ENCODE assay signal across 8 cellular contexts in genomic region chr19:46745521-46746280, GRCh38. TPM values are rescaled to one million over a fixed set of nuclear protein-coding genes. Genes with fewer than 3 reads are reported as not detected.
DNase-seq lines count a peak whose midpoint lies in the region; ATAC-seq and TF ChIP-seq lines count a peak whose summit lies in the region.

Gene FKRP, plus strand, starts transcription at chr19:46746057. Its CDS starts 9,394 bp downstream, at chr19:46755451.

- peaks cover 18% of the 10 kb centered on the region for H3K36me3 Mint-ChIP-seq in activated naive CD8-positive, alpha-beta T cell treated with anti-CD3 and anti-CD28 coated beads for 36 hours

- H3K27me3 ChIP-seq in NT2/D1 (ENCODE audit: insufficient read depth, insufficient read length) (no peaks in the 10 kb centered on the region), right atrium auricular region (no peaks in the 10 kb centered on the region)

- H3K27ac ChIP-seq in right atrium auricular region = peak within 1 kb of the TSS; percentile 94 to 97

- H3K4me3 ChIP-seq in NT2/D1 (ENCODE audit: insufficient read length, low read depth) (peak within 1 kb of the TSS; percentile 81), right atrium auricular region (peak within 1 kb of the TSS; percentile 98 to 99)

- ATAC-seq in GM21381 (IDR thresholded peaks at IDR 0.05; ENCODE audit: unreplicated experiment) = peak; percentile 40

- TF ChIP-seq CTCF in right atrium auricular region (IDR thresholded peaks at IDR 0.05) = no peak

- H3K4me1 ChIP-seq in NT2/D1 (ENCODE audit: insufficient read depth, insufficient read length) (peaks cover 11% of the 10 kb centered on the region), right atrium auricular region (peaks cover 0 to 54% of the 10 kb centered on the region in 2 donors)

- no peaks in the 10 kb centered on the region for H3K9me3 Mint-ChIP-seq in activated naive CD8-positive, alpha-beta T cell treated with anti-CD3 and anti-CD28 coated beads for 36 hours

- peak within 1 kb of the TSS; percentile 88 for H3K27ac Mint-ChIP-seq in activated naive CD8-positive, alpha-beta T cell treated with anti-CD3 and anti-CD28 coated beads for 36 hours

- H3K4me1 Mint-ChIP-seq in activated naive CD8-positive, alpha-beta T cell treated with anti-CD3 and anti-CD28 coated beads for 36 hours = peaks cover 40% of the 10 kb centered on the region

- H3K27me3 Mint-ChIP-seq in activated naive CD8-positive, alpha-beta T cell treated with anti-CD3 and anti-CD28 coated beads for 36 hours = no peaks in the 10 kb centered on the region

- DNase-seq in AG20443 (ENCODE audit: low spot score) (peak; percentile 74), NT2/D1 (ENCODE audit: low read depth, low spot score) (no peak), right atrium auricular region (ENCODE audit: low spot score) (no peak), retina (peak; percentile 52), CD1c-positive myeloid dendritic cell (ENCODE audit: extremely low spot score) (no peak), SK-N-DZ (ENCODE audit: low spot score) (no peak)
- peak; percentile 38 for DNase-seq in activated naive CD8-positive, alpha-beta T cell treated with anti-CD3 and anti-CD28 coated beads for 36 hours

- peak within 1 kb of the TSS; percentile 96 for H3K4me3 Mint-ChIP-seq in activated naive CD8-positive, alpha-beta T cell treated with anti-CD3 and anti-CD28 coated beads for 36 hours

- no peaks in the 10 kb centered on the region for H3K9me3 ChIP-seq in NT2/D1 (ENCODE audit: insufficient read depth, low read length)
- H3K9me3 ChIP-seq in right atrium auricular region = no peaks in the 10 kb centered on the region

- peak within 1 kb of the TSS; percentile 87 for H3K9ac ChIP-seq in NT2/D1 (ENCODE audit: insufficient read length, low read depth)

- H3K36me3 ChIP-seq in NT2/D1 (ENCODE audit: insufficient read depth, insufficient read length, low read length) (peaks cover 46% of the 10 kb centered on the region), right atrium auricular region (peaks cover 1% of the 10 kb centered on the region)

RNA-seq across cellular contexts. Expression of gene FKRP, which starts in this region (rescaled TPM):
- 10 to 100 TPM; 17.3 to 18.8 TPM for total RNA-seq in activated naive CD8-positive, alpha-beta T cell treated with anti-CD3 and anti-CD28 coated beads for 36 hours
- 10 to 100 TPM; 20.3 to 23.8 TPM for total RNA-seq in right atrium auricular region
- 10.1 and 19.0 TPM in 2 replicates for polyA plus RNA-seq in SK-N-DZ (2014; cell fraction: cytosol; rRNA removed)
- polyA plus RNA-seq in SK-N-DZ (2014; cell fraction: nucleus; rRNA removed) = 8.9 and 12.5 TPM in 2 replicates

Comparison
In these comparisons a context has a peak if more than half of its experiments do, and no peak if none do; other contexts are left out.
1. DNase-seq: peak in AG20443 (single experiment), activated naive CD8-positive, alpha-beta T cell treated with anti-CD3 and anti-CD28 coated beads for 36 hours (single experiment) and retina (single experiment); none in NT2/D1 (single experiment), right atrium auricular region (single experiment), CD1c-positive myeloid dendritic cell (single experiment) and SK-N-DZ (single experiment).